Comparison of ENCODE assay signal across 10 cellular contexts in genomic region chr7:134890246-134891240, GRCh38.
DNase-seq lines count a peak whose midpoint lies in the region; ATAC-seq lines count a peak whose summit lies in the region.
"Had no signal": no experiment of that assay in that cellular context is flagged by ENCODE, and none has a peak within 500 bp of the region (broad histone marks: within the 10 kb centered on the region; RNA-seq: fewer than 3 reads in every experiment).

No MANE protein-coding gene starts in this region.

- WGBS in mesendoderm (ENCODE audit: extremely low coverage, insufficient coverage, low lambda C conversion rate), result no CpG with 5 or more reads among the region's 10 CpGs
- 10 to 15% methylated on average over 10 of the region's 10 CpGs for WGBS in aorta, 2 donors

- H3K27ac ChIP-seq in mesendoderm (ENCODE audit: low read depth, low read length) (no peak overlapping the region), aorta (ENCODE audit: low read depth in 1 of 2, low read length in 2 of 2) (peak overlapping the region; percentile 11 to 93)
- H3K27ac ChIP-seq: neutrophil had no signal

- no peak overlapping the region for H3K18ac ChIP-seq in mesendoderm (ENCODE audit: low read length)

- no peak overlapping the region for H2BK15ac ChIP-seq in mesendoderm (replicated peaks; ENCODE audit: low read depth)

- H3K79me2 ChIP-seq in mesendoderm (ENCODE audit: control insufficient read depth, insufficient read depth, low read length), result peaks cover 26% of the 10 kb centered on the region

- H2BK5ac ChIP-seq in mesendoderm (ENCODE audit: low read length), result no peak overlapping the region

- H3K27me3 ChIP-seq in mesendoderm (ENCODE audit: insufficient read depth, low read length, poor library complexity), result no peaks in the 10 kb centered on the region
- no peaks in the 10 kb centered on the region for H3K27me3 ChIP-seq in aorta (ENCODE audit: control insufficient read depth in 1 of 2, insufficient read depth in 2 of 2, low read length in 1 of 2)

- H3K4me1 ChIP-seq in mesendoderm (ENCODE audit: control insufficient read depth, low read depth, low read length), result peaks cover 20% of the 10 kb centered on the region
- peaks cover 4 to 16% of the 10 kb centered on the region in 2 donors for H3K4me1 ChIP-seq in aorta (ENCODE audit: control insufficient read depth in 1 of 2, insufficient read depth in 2 of 2, low read length in 2 of 2)

- H3K4ac ChIP-seq in mesendoderm (ENCODE audit: low read depth, low read length), result no peak overlapping the region

- H2AK5ac ChIP-seq in mesendoderm (ENCODE audit: low read length), result no peak overlapping the region

- no peak overlapping the region for H3K23ac ChIP-seq in mesendoderm (ENCODE audit: low read length)

- peak; percentile 13 for ATAC-seq in Right ventricle myocardium superior (ENCODE audit: poor library complexity)
- peak; percentile 20 for ATAC-seq in aorta (ENCODE audit: low FRiP score)
- no peak for ATAC-seq in HG03521 (IDR thresholded peaks at IDR 0.05; ENCODE audit: unreplicated experiment)

- H4K5ac ChIP-seq in mesendoderm (ENCODE audit: low read length), result no peak overlapping the region

- no peaks in the 10 kb centered on the region for H3K9me3 ChIP-seq in aorta (ENCODE audit: control insufficient read depth, low read length)
- H3K9me3 ChIP-seq: neutrophil had no signal

- H3K9ac ChIP-seq in mesendoderm (ENCODE audit: low read length), result no peak overlapping the region

- DNase-seq in Right ventricle myocardium superior (peak; percentile 53), cardiac septum (ENCODE audit: low spot score) (no peak), cerebellum (ENCODE audit: low spot score) (peak; percentile 64), mesendoderm (peak; percentile 39), aorta (peak in 1 of 2 donors; percentile 76), NOMO-1 treated with dmso at 0.1 percent for 144 hours (lab: John Stamatoyannopoulos, UW; ENCODE audit: unreplicated experiment) (no peak)
- DNase-seq in stimulated activated naive CD4-positive, alpha-beta T cell treated with Interleukin-2 at 50 U/mL for 16 hours (lab: John Stamatoyannopoulos, UW), result no peak
- DNase-seq: DND-41 had no signal

- no peak overlapping the region for H3K4me3 ChIP-seq in mesendoderm (ENCODE audit: low read length)
- peak overlapping the region; percentile 1 to 71 for H3K4me3 ChIP-seq in aorta (ENCODE audit: low read length in 2 of 2)

- intact Hi-C loops in Right ventricle myocardium superior (cut with DNase I) (no loop called here), cardiac septum (cut with DNase I) (loop anchor here (1.0 to 2.0 kb wide), 2 partner anchors 63 to 112 kb away; partner anchors contain the start of gene CALD1), aorta (cut with DNase I) (loop anchor here in 1 of 2 donors (5.0 kb wide), 1 partner anchor 42 kb away; no protein-coding TSS in a partner anchor)

- H3K4me2 ChIP-seq in mesendoderm (ENCODE audit: low read length), result no peak overlapping the region

- H4K8ac ChIP-seq in mesendoderm (ENCODE audit: low read depth, low read length), result no peak overlapping the region

- H3K79me1 ChIP-seq in mesendoderm (ENCODE audit: low read length), result peaks cover 19% of the 10 kb centered on the region

- no peak overlapping the region for H3K56ac ChIP-seq in mesendoderm (ENCODE audit: low read length)

- H3K36me3 ChIP-seq in mesendoderm (ENCODE audit: control insufficient read depth, insufficient read depth, low read length) (no peaks in the 10 kb centered on the region), aorta (ENCODE audit: control insufficient read depth in 1 of 2, insufficient read depth in 2 of 2, low read length in 1 of 2) (peaks cover 0 to 8% of the 10 kb centered on the region in 2 donors)
- H3K36me3 ChIP-seq: neutrophil had no signal

- H2BK120ac ChIP-seq in mesendoderm (ENCODE audit: low read depth, low read length), result no peak overlapping the region

Comparison
In these comparisons a context has a peak if more than half of its experiments do, and no peak if none do; other contexts are left out.
1. DNase-seq: peak in Right ventricle myocardium superior (single experiment), cerebellum (single experiment) and mesendoderm (single experiment); none in cardiac septum (single experiment), stimulated activated naive CD4-positive, alpha-beta T cell treated with Interleukin-2 at 50 U/mL for 16 hours (single experiment) and NOMO-1 treated with dmso at 0.1 percent for 144 hours (single experiment).